16 cellular contexts compared by ENCODE assay signal in genomic region chr13:20528451-20528850, GRCh38. TPM values are rescaled to one million over a fixed set of nuclear protein-coding genes. Genes with fewer than 3 reads are reported as not detected.
DNase-seq lines count a peak whose midpoint lies in the region; ATAC-seq lines count a peak whose summit lies in the region.
"Had no signal": no experiment of that assay in that cellular context is flagged by ENCODE, and none has a peak within 500 bp of the region (broad histone marks: within the 10 kb centered on the region; RNA-seq: fewer than 3 reads in every experiment).

No MANE protein-coding gene starts in this region.

- H3K9me3 Mint-ChIP-seq in activated CD4-positive, alpha-beta memory T cell treated with anti-CD3 and anti-CD28 coated beads for 36 hours: peaks cover 7% of the 10 kb centered on the region
- H3K9me3 Mint-ChIP-seq in activated CD4-positive, alpha-beta memory T cell treated with anti-CD3 and anti-CD28 coated beads, Interleukin-2, amount 10 ng/mL, durations not matched to agents 7 days and 5 days: peaks cover 11% of the 10 kb centered on the region
- no peaks in the 10 kb centered on the region for H3K9me3 Mint-ChIP-seq in central memory CD8-positive, alpha-beta T cell
- H3K9me3 Mint-ChIP-seq: CD4-positive, alpha-beta memory T cell; neural progenitor cell had no signal

- no peak overlapping the region for H3K4me3 Mint-ChIP-seq in activated CD4-positive, alpha-beta memory T cell treated with anti-CD3 and anti-CD28 coated beads for 36 hours
- no peak overlapping the region for H3K4me3 Mint-ChIP-seq in activated CD4-positive, alpha-beta memory T cell treated with anti-CD3 and anti-CD28 coated beads, Interleukin-2, amount 10 ng/mL, durations not matched to agents 7 days and 5 days
- H3K4me3 Mint-ChIP-seq in central memory CD8-positive, alpha-beta T cell: no peak overlapping the region
- H3K4me3 Mint-ChIP-seq: CD4-positive, alpha-beta memory T cell; neural progenitor cell had no signal

- H3K4me1 Mint-ChIP-seq in activated CD4-positive, alpha-beta memory T cell treated with anti-CD3 and anti-CD28 coated beads for 36 hours (ENCODE audit: low read depth): peaks cover 25% of the 10 kb centered on the region
- H3K4me1 Mint-ChIP-seq in activated CD4-positive, alpha-beta memory T cell treated with anti-CD3 and anti-CD28 coated beads, Interleukin-2, amount 10 ng/mL, durations not matched to agents 7 days and 5 days: peaks cover 31% of the 10 kb centered on the region
- peaks cover 21% of the 10 kb centered on the region for H3K4me1 Mint-ChIP-seq in central memory CD8-positive, alpha-beta T cell

- POLR2A ChIA-PET in activated CD4-positive, alpha-beta memory T cell treated with anti-CD3 and anti-CD28 coated beads for 36 hours (lab: Charles Lee): no interaction called here
- POLR2A ChIA-PET in activated CD4-positive, alpha-beta memory T cell treated with anti-CD3 and anti-CD28 coated beads, Interleukin-2, amount 10 ng/mL, durations not matched to agents 7 days and 5 days (lab: Charles Lee): no interaction called here

- intact Hi-C loops in activated CD4-positive, alpha-beta memory T cell treated with anti-CD3 and anti-CD28 coated beads for 36 hours (cut with micrococcal nuclease): loop anchor here (5.0 to 10.0 kb wide), 4 partner anchors 246 to 1139 kb away; partner anchors contain the start of genes EEF1AKMT1, XPO4 and ZMYM2

- ATAC-seq in GM18498 (IDR thresholded peaks at IDR 0.05; ENCODE audit: unreplicated experiment): peak; percentile 27
- ATAC-seq in HG02870 (IDR thresholded peaks at IDR 0.05; ENCODE audit: unreplicated experiment): peak; percentile 52
- no peak for ATAC-seq in central memory CD8-positive, alpha-beta T cell (replicated peaks; ENCODE audit: extremely low read depth, poor library complexity, severe bottlenecking)
- no peak for ATAC-seq in GM19452 (IDR thresholded peaks at IDR 0.05; ENCODE audit: unreplicated experiment)
- ATAC-seq: HepG2 had no signal

- H3K27me3 Mint-ChIP-seq in activated CD4-positive, alpha-beta memory T cell treated with anti-CD3 and anti-CD28 coated beads for 36 hours: peaks cover 5% of the 10 kb centered on the region
- H3K27me3 Mint-ChIP-seq in activated CD4-positive, alpha-beta memory T cell treated with anti-CD3 and anti-CD28 coated beads, Interleukin-2, amount 10 ng/mL, durations not matched to agents 7 days and 5 days: no peaks in the 10 kb centered on the region
- peaks cover 12% of the 10 kb centered on the region for H3K27me3 Mint-ChIP-seq in central memory CD8-positive, alpha-beta T cell

- H3K36me3 Mint-ChIP-seq in activated CD4-positive, alpha-beta memory T cell treated with anti-CD3 and anti-CD28 coated beads for 36 hours: peaks cover 5% of the 10 kb centered on the region
- H3K36me3 Mint-ChIP-seq in activated CD4-positive, alpha-beta memory T cell treated with anti-CD3 and anti-CD28 coated beads, Interleukin-2, amount 10 ng/mL, durations not matched to agents 7 days and 5 days (ENCODE audit: low read depth): peaks cover 5% of the 10 kb centered on the region
- H3K36me3 Mint-ChIP-seq in central memory CD8-positive, alpha-beta T cell (ENCODE audit: insufficient read depth): peaks cover 2% of the 10 kb centered on the region
- H3K36me3 Mint-ChIP-seq: CD4-positive, alpha-beta memory T cell; neural progenitor cell had no signal

- CTCF ChIA-PET in activated CD4-positive, alpha-beta memory T cell treated with anti-CD3 and anti-CD28 coated beads for 36 hours (lab: Charles Lee): no interaction called here
- CTCF ChIA-PET in activated CD4-positive, alpha-beta memory T cell treated with anti-CD3 and anti-CD28 coated beads, Interleukin-2, amount 10 ng/mL, durations not matched to agents 7 days and 5 days (lab: Charles Lee): interaction anchor here (0.6 kb wide), 1 partner anchor 186 kb away, joined by 3 read pairs; no protein-coding TSS in a partner anchor

- DNase-seq in activated CD4-positive, alpha-beta memory T cell treated with anti-CD3 and anti-CD28 coated beads for 36 hours: peak; percentile 62
- DNase-seq in activated CD4-positive, alpha-beta memory T cell treated with anti-CD3 and anti-CD28 coated beads, Interleukin-2, amount 10 ng/mL, durations not matched to agents 7 days and 5 days: no peak
- DNase-seq in central memory CD8-positive, alpha-beta T cell (ENCODE audit: low spot score in 2 of 2): no peak
- no peak for DNase-seq in occipital lobe (lab: John Stamatoyannopoulos, UW)
- no peak for DNase-seq in NCI-H524 treated with DMSO at 0.1 percent for 48 hours (lab: John Stamatoyannopoulos, UW)
- DNase-seq: CD4-positive, alpha-beta memory T cell; effector memory CD4-positive, alpha-beta T cell; MM.1S; NCI-H1930; NCI-H69; thyroid gland had no signal

- H3K27ac Mint-ChIP-seq in activated CD4-positive, alpha-beta memory T cell treated with anti-CD3 and anti-CD28 coated beads for 36 hours: no peak overlapping the region
- H3K27ac Mint-ChIP-seq in activated CD4-positive, alpha-beta memory T cell treated with anti-CD3 and anti-CD28 coated beads, Interleukin-2, amount 10 ng/mL, durations not matched to agents 7 days and 5 days: no peak overlapping the region
- peak overlapping the region; percentile 26 for H3K27ac Mint-ChIP-seq in central memory CD8-positive, alpha-beta T cell (ENCODE audit: low read depth)
- H3K27ac Mint-ChIP-seq: neural progenitor cell had no signal

RNA-seq across cellular contexts. Expression of gene CRYL1, which starts 2.8 kb away (rescaled TPM):
- 10 to 100 TPM; 17.5 to 18.2 TPM for total RNA-seq in activated CD4-positive, alpha-beta memory T cell treated with anti-CD3 and anti-CD28 coated beads for 36 hours
- 10 to 100 TPM; 20.1 to 22.8 TPM for total RNA-seq in activated CD4-positive, alpha-beta memory T cell treated with anti-CD3 and anti-CD28 coated beads, Interleukin-2, amount 10 ng/mL, durations not matched to agents 7 days and 5 days
- total RNA-seq in occipital lobe: 13.4 TPM

RNA-seq across cellular contexts. Expression of gene IFT88, which starts 38.5 kb away (rescaled TPM):
- 1 to 10 TPM; 4.7 to 5.3 TPM for total RNA-seq in activated CD4-positive, alpha-beta memory T cell treated with anti-CD3 and anti-CD28 coated beads for 36 hours
- total RNA-seq in activated CD4-positive, alpha-beta memory T cell treated with anti-CD3 and anti-CD28 coated beads, Interleukin-2, amount 10 ng/mL, durations not matched to agents 7 days and 5 days: 1 to 10 TPM; 6.1 to 8.1 TPM
- 30.3 TPM for total RNA-seq in occipital lobe

Comparison
In these comparisons a context has a peak if more than half of its experiments do, and no peak if none do; other contexts are left out.
1. ATAC-seq: peak in GM18498 (single experiment) and HG02870 (single experiment); none in central memory CD8-positive, alpha-beta T cell (single experiment) and GM19452 (single experiment).